8 cellular contexts compared by ENCODE assay signal in the genomic region with DNA sequence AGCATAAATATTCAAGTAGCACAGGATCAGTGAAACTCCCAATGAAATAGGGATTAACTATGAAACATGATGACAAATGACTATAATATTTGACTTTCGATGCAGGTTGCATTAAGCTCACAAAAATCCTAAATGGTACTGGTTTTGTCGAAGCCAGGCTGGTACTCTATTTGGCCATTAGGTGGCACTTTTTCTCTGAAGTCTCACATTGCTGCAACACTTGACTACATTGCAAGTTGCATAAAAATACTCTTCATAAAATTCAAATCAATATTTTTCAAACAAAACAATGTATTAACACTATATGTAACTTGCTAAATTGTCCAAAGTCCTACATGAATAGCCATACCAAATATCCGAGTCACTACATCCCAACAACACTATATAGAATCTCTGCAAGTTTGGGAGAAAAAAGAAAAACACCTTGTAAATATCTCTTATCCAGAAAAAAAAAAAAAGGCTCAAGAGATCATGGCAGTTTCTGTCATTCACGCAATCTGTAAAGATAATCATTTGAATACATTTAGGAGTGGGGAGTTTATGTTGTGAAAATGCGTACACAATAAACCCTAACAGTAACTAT. TPM values are rescaled to one million over a fixed set of nuclear protein-coding genes. Genes with fewer than 3 reads are reported as not detected.
DNase-seq lines count a peak whose midpoint lies in the region; ATAC-seq and TF ChIP-seq lines count a peak whose summit lies in the region.

No MANE protein-coding gene starts in this region.

- no peaks in the 10 kb centered on the region for H3K27me3 ChIP-seq in CD4-positive, alpha-beta memory T cell (ENCODE audit: insufficient read depth, low read length)
- H3K27me3 ChIP-seq in prostate gland (replicated peaks; ENCODE audit: insufficient read depth) = no peaks in the 10 kb centered on the region

- ATAC-seq in GM19035 (IDR thresholded peaks at IDR 0.05; ENCODE audit: unreplicated experiment) (peak; percentile 25), GM21528 (IDR thresholded peaks at IDR 0.05; ENCODE audit: low FRiP score, unreplicated experiment) (no peak)

- H3K9me3 ChIP-seq in CD4-positive, alpha-beta memory T cell (ENCODE audit: control insufficient read depth in 1 of 2, low read length in 2 of 2) = no peaks in the 10 kb centered on the region
- H3K9me3 ChIP-seq in prostate gland = no peaks in the 10 kb centered on the region

- H3K36me3 Mint-ChIP-seq in CD4-positive, alpha-beta memory T cell = peaks cover 43 to 74% of the 10 kb centered on the region in 2 donors
- peaks cover 93% of the 10 kb centered on the region for H3K36me3 Mint-ChIP-seq in activated T-cell treated with anti-CD3 and anti-CD28 coated beads, Interleukin-2, amount 50 U/mL, for 24 hours (ENCODE audit: low read depth)

- H3K9me3 Mint-ChIP-seq in CD4-positive, alpha-beta memory T cell = no peaks in the 10 kb centered on the region
- H3K9me3 Mint-ChIP-seq in activated T-cell treated with anti-CD3 and anti-CD28 coated beads, Interleukin-2, amount 50 U/mL, for 24 hours = no peaks in the 10 kb centered on the region

- no peak overlapping the region for H3K4me3 Mint-ChIP-seq in CD4-positive, alpha-beta memory T cell
- no peak overlapping the region for H3K4me3 Mint-ChIP-seq in activated T-cell treated with anti-CD3 and anti-CD28 coated beads, Interleukin-2, amount 50 U/mL, for 24 hours

- TF ChIP-seq CTCF in VCaP (conservative IDR thresholded peaks at IDR 0.05) = peak; percentile 88
- peak in 3 of 4 experiments; percentile 65 to 76 (median 72) for TF ChIP-seq CTCF in prostate gland (IDR thresholded peaks at IDR 0.05)

- POLR2A ChIA-PET in CD4-positive, alpha-beta memory T cell (lab: Charles Lee; ENCODE audit: partially characterized antibody) = interaction anchor here (3.7 kb wide), 1 partner anchor 10 kb away, joined by 13 read pairs; a partner anchor contains a TSS

- H3K27me3 Mint-ChIP-seq in CD4-positive, alpha-beta memory T cell = no peaks in the 10 kb centered on the region
- H3K27me3 Mint-ChIP-seq in activated T-cell treated with anti-CD3 and anti-CD28 coated beads, Interleukin-2, amount 50 U/mL, for 24 hours = no peaks in the 10 kb centered on the region

- TF ChIP-seq POLR2A in prostate gland (IDR thresholded peaks at IDR 0.05) = no peak

- intact Hi-C loops in CD4-positive, alpha-beta memory T cell (cut with micrococcal nuclease) = loop anchor here (1.0 to 10.0 kb wide), 2 partner anchors 61 to 258 kb away; no protein-coding TSS in a partner anchor
- intact Hi-C loops in prostate gland (cut with DNase I) = loop anchor here (5.0 kb wide), 1 partner anchor 236 kb away; no protein-coding TSS in a partner anchor

- no peak overlapping the region for H3K27ac ChIP-seq in CD4-positive, alpha-beta memory T cell (ENCODE audit: low read depth, low read length)
- H3K27ac ChIP-seq in VCaP (no peak overlapping the region), prostate gland (no peak overlapping the region)

- CTCF ChIA-PET in CD4-positive, alpha-beta memory T cell (lab: Charles Lee; ENCODE audit: partially characterized antibody) = interaction anchor here (0.7 to 5.9 kb wide), 20 partner anchors 10 to 264 kb away, joined by 3 to 63 read pairs (median 4); a partner anchor contains a TSS

- H3K4me1 ChIP-seq in CD4-positive, alpha-beta memory T cell (ENCODE audit: insufficient read depth, low read length) = no peaks in the 10 kb centered on the region
- H3K4me1 ChIP-seq in prostate gland (replicated peaks) = no peaks in the 10 kb centered on the region

- peaks cover 1 to 7% (median 5%) of the 10 kb centered on the region in 4 donors for H3K4me1 Mint-ChIP-seq in CD4-positive, alpha-beta memory T cell
- peaks cover 37% of the 10 kb centered on the region for H3K4me1 Mint-ChIP-seq in activated T-cell treated with anti-CD3 and anti-CD28 coated beads, Interleukin-2, amount 50 U/mL, for 24 hours (ENCODE audit: low read depth)

- WGBS in prostate gland = 61% methylated on average over 5 of the region's 5 CpGs

- DNase-seq in CD4-positive, alpha-beta memory T cell = peak in 3 of 5 donors; percentile 7 to 22 (median 16)
- DNase-seq in NCI-H1092 (lab: John Stamatoyannopoulos, UW) = peak; percentile 6
- DNase-seq in glomerular visceral epithelial cell (ENCODE audit: extremely low spot score) = peak; percentile 43
- DNase-seq in prostate gland (ENCODE audit: low spot score) = peak; percentile 10
- DNase-seq in activated T-cell treated with anti-CD3 and anti-CD28 coated beads, Interleukin-2, amount 50 U/mL, for 24 hours = no peak

- peaks cover 44% of the 10 kb centered on the region for H3K36me3 ChIP-seq in CD4-positive, alpha-beta memory T cell (ENCODE audit: insufficient read depth, low read length)
- no peaks in the 10 kb centered on the region for H3K36me3 ChIP-seq in prostate gland

- no peak overlapping the region for H3K27ac Mint-ChIP-seq in CD4-positive, alpha-beta memory T cell
- no peak overlapping the region for H3K27ac Mint-ChIP-seq in activated T-cell treated with anti-CD3 and anti-CD28 coated beads, Interleukin-2, amount 50 U/mL, for 24 hours

- H3K4me3 ChIP-seq in CD4-positive, alpha-beta memory T cell (ENCODE audit: low read length in 2 of 2) = no peak overlapping the region
- H3K4me3 ChIP-seq in prostate gland = no peak overlapping the region

RNA-seq across cellular contexts. Expression of a gene that starts 9.5 kb away (rescaled TPM):
- total RNA-seq in CD4-positive, alpha-beta memory T cell = 10 to 100 TPM; 25.3 to 27.1 TPM
- polyA plus RNA-seq in CD4-positive, alpha-beta memory T cell = 1 to 10 TPM; 2.6 to 3.8 TPM
- total RNA-seq in prostate gland = 10 to 100 TPM in 1 of 2 donors, 1 to 10 TPM in 1; 8.4 to 21.5 TPM
